Comparison of ENCODE assay signal across 1 cellular context in the genomic region with DNA sequence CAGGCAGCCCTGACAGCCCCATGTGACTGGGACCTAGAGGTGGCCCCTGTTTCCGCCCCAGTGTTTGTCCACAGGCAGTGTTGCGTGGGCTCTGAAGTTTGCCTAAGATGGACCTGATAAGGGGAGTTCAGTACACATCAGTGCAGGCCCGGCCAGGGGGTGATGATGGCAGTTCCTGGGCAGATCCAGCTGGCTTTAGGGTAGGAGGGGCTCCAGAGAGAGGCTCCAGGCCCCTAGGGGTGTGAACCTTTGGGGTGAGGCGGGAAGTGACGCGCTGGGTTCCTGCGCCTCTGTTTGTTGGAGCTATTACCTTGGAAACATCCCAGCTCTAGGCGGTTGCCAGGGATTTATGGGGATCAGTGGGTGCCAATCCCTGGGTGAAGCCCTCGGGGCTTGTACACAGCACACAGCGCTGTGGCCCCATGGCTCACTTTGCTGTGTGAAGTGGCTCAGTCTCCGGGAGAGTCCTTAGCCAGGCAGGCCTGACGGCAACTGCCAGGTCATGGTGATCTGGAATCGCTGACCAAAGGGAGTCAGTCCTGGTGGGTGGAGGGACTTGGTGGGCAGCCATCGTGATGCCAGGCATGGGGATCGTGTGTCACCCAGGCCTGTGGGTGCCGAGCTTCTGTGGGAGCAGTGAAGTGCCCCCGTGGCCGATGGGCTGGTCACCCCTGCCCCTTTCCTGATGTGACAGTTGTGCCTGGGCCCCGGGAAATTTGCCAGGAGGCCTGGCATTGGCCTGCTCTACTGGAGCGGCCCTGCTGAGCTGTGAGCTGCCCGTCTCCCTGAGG.
A peak's percentile ranks its signal among the peaks of the same experiment; 100 is the strongest.
TF ChIP-seq lines count a peak whose summit lies in the region.

No MANE protein-coding gene starts in this region.

TF ChIP-seq in HepG2, 621 proteins besides CTCF, POLR2A, EP300 and RAD21 (continued from another document):
- TF ChIP-seq EZH2 (conservative IDR thresholded peaks at IDR 0.05; ENCODE audit: low read depth, low read length) (no peak), MED1 (CRISPR knock-in tag; IDR thresholded peaks at IDR 0.05) (peak; percentile 100), SATB2 (CRISPR knock-in tag; IDR thresholded peaks at IDR 0.05) (peak; percentile 56; the same call in 1 of the 2 replicates), ZNF720 (CRISPR knock-in tag; IDR thresholded peaks at IDR 0.05) (no peak), CC2D1A (CRISPR knock-in tag; IDR thresholded peaks at IDR 0.05) (no peak), ZBTB7A (CRISPR knock-in tag; IDR thresholded peaks at IDR 0.05) (peak; percentile 91), PHF21A (CRISPR knock-in tag; IDR thresholded peaks at IDR 0.05) (peak; percentile 100), ZFP37 (CRISPR knock-in tag; IDR thresholded peaks at IDR 0.05; ENCODE audit: borderline replicate concordance) (no peak), NR2C2 (CRISPR knock-in tag; IDR thresholded peaks at IDR 0.05; ENCODE audit: borderline replicate concordance) (peak; percentile 87), CBX1 (IDR thresholded peaks at IDR 0.05; ENCODE audit: low read depth) (peak; percentile 83), KDM1A (CRISPR knock-in tag; IDR thresholded peaks at IDR 0.05) (peak; percentile 65; the same call in 1 of the 2 replicates), ZNF564 (CRISPR knock-in tag; IDR thresholded peaks at IDR 0.05) (no peak; the same call in 1 of the 2 replicates), SOX13 (IDR thresholded peaks at IDR 0.05) (peak; percentile 89; the same call in 1 of the 2 replicates), SOX13 (CRISPR knock-in tag; conservative IDR thresholded peaks at IDR 0.05 in 1 of 2, IDR thresholded peaks at IDR 0.05 in 1 of 2) (peak in 1 of 2 experiments; percentile 96; a peak in 2 of 4 replicates), ZNF207 (IDR thresholded peaks at IDR 0.05; ENCODE audit: borderline replicate concordance) (no peak), TGIF2 (CRISPR knock-in tag; IDR thresholded peaks at IDR 0.05) (peak; percentile 100), CCDC6 (CRISPR knock-in tag; IDR thresholded peaks at IDR 0.05) (peak; percentile 90), FLYWCH1 (CRISPR knock-in tag; IDR thresholded peaks at IDR 0.05) (no peak), ZNF354B (CRISPR knock-in tag; IDR thresholded peaks at IDR 0.05) (no peak)
- TF ChIP-seq, protein P1, sequence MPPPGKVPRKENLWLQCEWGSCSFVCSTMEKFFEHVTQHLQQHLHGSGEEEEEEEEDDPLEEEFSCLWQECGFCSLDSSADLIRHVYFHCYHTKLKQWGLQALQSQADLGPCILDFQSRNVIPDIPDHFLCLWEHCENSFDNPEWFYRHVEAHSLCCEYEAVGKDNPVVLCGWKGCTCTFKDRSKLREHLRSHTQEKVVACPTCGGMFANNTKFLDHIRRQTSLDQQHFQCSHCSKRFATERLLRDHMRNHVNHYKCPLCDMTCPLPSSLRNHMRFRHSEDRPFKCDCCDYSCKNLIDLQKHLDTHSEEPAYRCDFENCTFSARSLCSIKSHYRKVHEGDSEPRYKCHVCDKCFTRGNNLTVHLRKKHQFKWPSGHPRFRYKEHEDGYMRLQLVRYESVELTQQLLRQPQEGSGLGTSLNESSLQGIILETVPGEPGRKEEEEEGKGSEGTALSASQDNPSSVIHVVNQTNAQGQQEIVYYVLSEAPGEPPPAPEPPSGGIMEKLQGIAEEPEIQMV (CRISPR knock-in tag; IDR thresholded peaks at IDR 0.05; ENCODE audit: low read depth): peak; percentile 93
- TF ChIP-seq, protein P2, sequence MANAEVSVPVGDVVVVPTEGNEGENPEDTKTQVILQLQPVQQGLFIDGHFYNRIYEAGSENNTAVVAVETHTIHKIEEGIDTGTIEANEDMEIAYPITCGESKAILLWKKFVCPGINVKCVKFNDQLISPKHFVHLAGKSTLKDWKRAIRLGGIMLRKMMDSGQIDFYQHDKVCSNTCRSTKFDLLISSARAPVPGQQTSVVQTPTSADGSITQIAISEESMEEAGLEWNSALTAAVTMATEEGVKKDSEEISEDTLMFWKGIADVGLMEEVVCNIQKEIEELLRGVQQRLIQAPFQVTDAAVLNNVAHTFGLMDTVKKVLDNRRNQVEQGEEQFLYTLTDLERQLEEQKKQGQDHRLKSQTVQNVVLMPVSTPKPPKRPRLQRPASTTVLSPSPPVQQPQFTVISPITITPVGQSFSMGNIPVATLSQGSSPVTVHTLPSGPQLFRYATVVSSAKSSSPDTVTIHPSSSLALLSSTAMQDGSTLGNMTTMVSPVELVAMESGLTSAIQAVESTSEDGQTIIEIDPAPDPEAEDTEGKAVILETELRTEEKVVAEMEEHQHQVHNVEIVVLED (CRISPR knock-in tag; IDR thresholded peaks at IDR 0.05; ENCODE audit: borderline replicate concordance): peak; percentile 82
- TF ChIP-seq, protein P3, sequence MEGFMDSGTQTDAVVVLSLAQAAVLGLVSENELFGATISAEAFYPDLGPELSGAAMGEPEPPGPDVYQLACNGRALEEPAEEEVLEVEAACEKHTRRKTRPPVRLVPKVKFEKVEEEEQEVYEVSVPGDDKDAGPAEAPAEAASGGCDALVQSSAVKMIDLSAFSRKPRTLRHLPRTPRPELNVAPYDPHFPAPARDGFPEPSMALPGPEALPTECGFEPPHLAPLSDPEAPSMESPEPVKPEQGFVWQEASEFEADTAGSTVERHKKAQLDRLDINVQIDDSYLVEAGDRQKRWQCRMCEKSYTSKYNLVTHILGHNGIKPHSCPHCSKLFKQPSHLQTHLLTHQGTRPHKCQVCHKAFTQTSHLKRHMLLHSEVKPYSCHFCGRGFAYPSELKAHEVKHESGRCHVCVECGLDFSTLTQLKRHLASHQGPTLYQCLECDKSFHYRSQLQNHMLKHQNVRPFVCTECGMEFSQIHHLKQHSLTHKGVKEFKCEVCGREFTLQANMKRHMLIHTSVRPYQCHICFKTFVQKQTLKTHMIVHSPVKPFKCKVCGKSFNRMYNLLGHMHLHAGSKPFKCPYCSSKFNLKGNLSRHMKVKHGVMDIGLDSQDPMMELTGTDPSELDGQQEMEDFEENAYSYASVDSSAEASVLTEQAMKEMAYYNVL (CRISPR knock-in tag; IDR thresholded peaks at IDR 0.05; ENCODE audit: borderline replicate concordance): peak; percentile 86; the same call in 1 of the 2 replicates
- TF ChIP-seq, protein P4, sequence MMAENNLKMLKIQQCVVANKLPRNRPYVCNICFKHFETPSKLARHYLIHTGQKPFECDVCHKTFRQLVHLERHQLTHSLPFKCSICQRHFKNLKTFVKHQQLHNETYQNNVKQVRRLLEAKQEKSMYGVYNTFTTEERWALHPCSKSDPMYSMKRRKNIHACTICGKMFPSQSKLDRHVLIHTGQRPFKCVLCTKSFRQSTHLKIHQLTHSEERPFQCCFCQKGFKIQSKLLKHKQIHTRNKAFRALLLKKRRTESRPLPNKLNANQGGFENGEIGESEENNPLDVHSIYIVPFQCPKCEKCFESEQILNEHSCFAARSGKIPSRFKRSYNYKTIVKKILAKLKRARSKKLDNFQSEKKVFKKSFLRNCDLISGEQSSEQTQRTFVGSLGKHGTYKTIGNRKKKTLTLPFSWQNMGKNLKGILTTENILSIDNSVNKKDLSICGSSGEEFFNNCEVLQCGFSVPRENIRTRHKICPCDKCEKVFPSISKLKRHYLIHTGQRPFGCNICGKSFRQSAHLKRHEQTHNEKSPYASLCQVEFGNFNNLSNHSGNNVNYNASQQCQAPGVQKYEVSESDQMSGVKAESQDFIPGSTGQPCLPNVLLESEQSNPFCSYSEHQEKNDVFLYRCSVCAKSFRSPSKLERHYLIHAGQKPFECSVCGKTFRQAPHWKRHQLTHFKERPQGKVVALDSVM (CRISPR knock-in tag; IDR thresholded peaks at IDR 0.05): peak; percentile 77
- TF ChIP-seq, protein P5, sequence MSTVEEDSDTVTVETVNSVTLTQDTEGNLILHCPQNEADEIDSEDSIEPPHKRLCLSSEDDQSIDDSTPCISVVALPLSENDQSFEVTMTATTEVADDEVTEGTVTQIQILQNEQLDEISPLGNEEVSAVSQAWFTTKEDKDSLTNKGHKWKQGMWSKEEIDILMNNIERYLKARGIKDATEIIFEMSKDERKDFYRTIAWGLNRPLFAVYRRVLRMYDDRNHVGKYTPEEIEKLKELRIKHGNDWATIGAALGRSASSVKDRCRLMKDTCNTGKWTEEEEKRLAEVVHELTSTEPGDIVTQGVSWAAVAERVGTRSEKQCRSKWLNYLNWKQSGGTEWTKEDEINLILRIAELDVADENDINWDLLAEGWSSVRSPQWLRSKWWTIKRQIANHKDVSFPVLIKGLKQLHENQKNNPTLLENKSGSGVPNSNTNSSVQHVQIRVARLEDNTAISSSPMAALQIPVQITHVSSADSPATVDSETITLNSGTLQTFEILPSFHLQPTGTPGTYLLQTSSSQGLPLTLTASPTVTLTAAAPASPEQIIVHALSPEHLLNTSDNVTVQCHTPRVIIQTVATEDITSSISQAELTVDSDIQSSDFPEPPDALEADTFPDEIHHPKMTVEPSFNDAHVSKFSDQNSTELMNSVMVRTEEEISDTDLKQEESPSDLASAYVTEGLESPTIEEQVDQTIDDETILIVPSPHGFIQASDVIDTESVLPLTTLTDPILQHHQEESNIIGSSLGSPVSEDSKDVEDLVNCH (CRISPR knock-in tag; IDR thresholded peaks at IDR 0.05): no peak
- TF ChIP-seq, protein P6, sequence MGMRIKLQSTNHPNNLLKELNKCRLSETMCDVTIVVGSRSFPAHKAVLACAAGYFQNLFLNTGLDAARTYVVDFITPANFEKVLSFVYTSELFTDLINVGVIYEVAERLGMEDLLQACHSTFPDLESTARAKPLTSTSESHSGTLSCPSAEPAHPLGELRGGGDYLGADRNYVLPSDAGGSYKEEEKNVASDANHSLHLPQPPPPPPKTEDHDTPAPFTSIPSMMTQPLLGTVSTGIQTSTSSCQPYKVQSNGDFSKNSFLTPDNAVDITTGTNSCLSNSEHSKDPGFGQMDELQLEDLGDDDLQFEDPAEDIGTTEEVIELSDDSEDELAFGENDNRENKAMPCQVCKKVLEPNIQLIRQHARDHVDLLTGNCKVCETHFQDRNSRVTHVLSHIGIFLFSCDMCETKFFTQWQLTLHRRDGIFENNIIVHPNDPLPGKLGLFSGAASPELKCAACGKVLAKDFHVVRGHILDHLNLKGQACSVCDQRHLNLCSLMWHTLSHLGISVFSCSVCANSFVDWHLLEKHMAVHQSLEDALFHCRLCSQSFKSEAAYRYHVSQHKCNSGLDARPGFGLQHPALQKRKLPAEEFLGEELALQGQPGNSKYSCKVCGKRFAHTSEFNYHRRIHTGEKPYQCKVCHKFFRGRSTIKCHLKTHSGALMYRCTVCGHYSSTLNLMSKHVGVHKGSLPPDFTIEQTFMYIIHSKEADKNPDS (CRISPR knock-in tag; IDR thresholded peaks at IDR 0.05): 0 out of 2 replicates have a peak, but pooled peaks have one; percentile 12
- TF ChIP-seq, protein P7, sequence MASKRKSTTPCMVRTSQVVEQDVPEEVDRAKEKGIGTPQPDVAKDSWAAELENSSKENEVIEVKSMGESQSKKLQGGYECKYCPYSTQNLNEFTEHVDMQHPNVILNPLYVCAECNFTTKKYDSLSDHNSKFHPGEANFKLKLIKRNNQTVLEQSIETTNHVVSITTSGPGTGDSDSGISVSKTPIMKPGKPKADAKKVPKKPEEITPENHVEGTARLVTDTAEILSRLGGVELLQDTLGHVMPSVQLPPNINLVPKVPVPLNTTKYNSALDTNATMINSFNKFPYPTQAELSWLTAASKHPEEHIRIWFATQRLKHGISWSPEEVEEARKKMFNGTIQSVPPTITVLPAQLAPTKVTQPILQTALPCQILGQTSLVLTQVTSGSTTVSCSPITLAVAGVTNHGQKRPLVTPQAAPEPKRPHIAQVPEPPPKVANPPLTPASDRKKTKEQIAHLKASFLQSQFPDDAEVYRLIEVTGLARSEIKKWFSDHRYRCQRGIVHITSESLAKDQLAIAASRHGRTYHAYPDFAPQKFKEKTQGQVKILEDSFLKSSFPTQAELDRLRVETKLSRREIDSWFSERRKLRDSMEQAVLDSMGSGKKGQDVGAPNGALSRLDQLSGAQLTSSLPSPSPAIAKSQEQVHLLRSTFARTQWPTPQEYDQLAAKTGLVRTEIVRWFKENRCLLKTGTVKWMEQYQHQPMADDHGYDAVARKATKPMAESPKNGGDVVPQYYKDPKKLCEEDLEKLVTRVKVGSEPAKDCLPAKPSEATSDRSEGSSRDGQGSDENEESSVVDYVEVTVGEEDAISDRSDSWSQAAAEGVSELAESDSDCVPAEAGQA (IDR thresholded peaks at IDR 0.05; ENCODE audit: low read depth): peak; percentile 67; the same call in 1 of the 2 replicates
- TF ChIP-seq, protein P7 (CRISPR knock-in tag; IDR thresholded peaks at IDR 0.05; ENCODE audit: borderline replicate concordance): no peak
